9 cellular contexts compared by ENCODE assay signal in genomic region chr18:8890957-8891464, GRCh38.
DNase-seq lines count a peak whose midpoint lies in the region; TF ChIP-seq lines count a peak whose summit lies in the region.
"Had no signal": no experiment of that assay in that cellular context is flagged by ENCODE, and none has a peak within 500 bp of the region (broad histone marks: within the 10 kb centered on the region; RNA-seq: fewer than 3 reads in every experiment).

No MANE protein-coding gene starts in this region.

- no peak overlapping the region for H2BK120ac ChIP-seq in neuronal stem cell (ENCODE audit: low read depth, low read length)

- H3K4ac ChIP-seq in neuronal stem cell (ENCODE audit: low read length), result no peak overlapping the region

- no peak overlapping the region for H3K4me2 ChIP-seq in neuronal stem cell (ENCODE audit: insufficient read depth, low read length, poor library complexity, severe bottlenecking)

- no peaks in the 10 kb centered on the region for H3K79me1 ChIP-seq in neuronal stem cell (ENCODE audit: low read depth, low read length)

- H3K9ac ChIP-seq in neuronal stem cell (ENCODE audit: low read depth, low read length, poor library complexity), result no peak overlapping the region

- H3K4me1 ChIP-seq in neuronal stem cell (ENCODE audit: control insufficient read depth in 2 of 2, insufficient read depth in 1 of 2, low read depth in 1 of 2, low read length in 2 of 2), result peaks cover 2 to 3% of the 10 kb centered on the region in 2 donors

- H4K8ac ChIP-seq in neuronal stem cell (ENCODE audit: low read depth, low read length), result no peak overlapping the region

- H3K36me3 ChIP-seq in neuronal stem cell (replicated peaks in 1 of 2; ENCODE audit: control insufficient read depth in 2 of 2, insufficient read depth in 2 of 2, low read length in 2 of 2), result no peaks in the 10 kb centered on the region

- H2BK15ac ChIP-seq in neuronal stem cell (ENCODE audit: low read length), result no peak overlapping the region

- no peak overlapping the region for H4K91ac ChIP-seq in neuronal stem cell (ENCODE audit: low read depth, low read length, poor library complexity)

- no peak overlapping the region for H2AK5ac ChIP-seq in neuronal stem cell (ENCODE audit: low read depth, low read length)

- DNase-seq in GM03348 (ENCODE audit: low spot score), result peak; percentile 83
- peak; percentile 86 for DNase-seq in NCI-H460 (ENCODE audit: extremely low read depth, low read depth)
- DNase-seq in epithelial cell of proximal tubule (ENCODE audit: low read depth), result peak; percentile 99
- peak; percentile 56 for DNase-seq in neuronal stem cell (ENCODE audit: low spot score)
- no peak for DNase-seq in stimulated activated CD4-positive, alpha-beta T cell treated with anti-CD3 and anti-CD28 coated beads, Interleukin-12 subunit alpha, Interleukin-12 subunit beta, amount 100 ng/mL, for 4 hours
- DNase-seq in NK-92 (lab: John Stamatoyannopoulos, UW; ENCODE audit: unreplicated experiment), result no peak
- no peak for DNase-seq in stimulated activated CD4-positive, alpha-beta T cell treated with anti-CD3 and anti-CD28 coated beads, Interleukin-2, amount 100 ng/mL, for 48 hours
- no peak for DNase-seq in cerebellar cortex (ENCODE audit: low spot score)
- DNase-seq: activated gamma-delta T cell had no signal

- no peak overlapping the region for H3K18ac ChIP-seq in neuronal stem cell (ENCODE audit: low read length)

- TF ChIP-seq CTCF in epithelial cell of proximal tubule (conservative IDR thresholded peaks at IDR 0.05; ENCODE audit: low read depth, low read length), result no peak

- H3K4me3 ChIP-seq in epithelial cell of proximal tubule (ENCODE audit: low read depth, low read length) (no peak overlapping the region), neuronal stem cell (ENCODE audit: low read length in 2 of 2) (no peak overlapping the region)

- no peaks in the 10 kb centered on the region for H3K27me3 ChIP-seq in neuronal stem cell (ENCODE audit: control insufficient read depth in 3 of 3, insufficient read depth in 3 of 3, low read depth in 1 of 3, low read length in 3 of 3)

- no peak overlapping the region for H2BK5ac ChIP-seq in neuronal stem cell (ENCODE audit: low read length)

- no peak overlapping the region for H2BK12ac ChIP-seq in neuronal stem cell (ENCODE audit: low read length)

- no peak overlapping the region for H3K27ac ChIP-seq in neuronal stem cell (replicated peaks; ENCODE audit: low read length)

- H3K23ac ChIP-seq in neuronal stem cell (ENCODE audit: low read depth, low read length, poor library complexity), result no peak overlapping the region

- H3K14ac ChIP-seq in neuronal stem cell (ENCODE audit: low read length), result no peak overlapping the region

- peaks cover 0 to 4% of the 10 kb centered on the region in 2 donors for H3K9me3 ChIP-seq in neuronal stem cell (replicated peaks in 1 of 2; ENCODE audit: control insufficient read depth in 2 of 2, insufficient read depth in 1 of 2, low read depth in 1 of 2, low read length in 2 of 2)

- no CpG with 5 or more reads among the region's 4 CpGs for WGBS in neuronal stem cell (ENCODE audit: extremely low coverage in 2 of 2, insufficient read length in 2 of 2, insufficient replicate concordance in 1 of 2), 2 donors

- H2AFZ ChIP-seq in neuronal stem cell (ENCODE audit: low read length), result peak overlapping the region; percentile 41

Comparison
In these comparisons a context has a peak if more than half of its experiments do, and no peak if none do; other contexts are left out.
1. DNase-seq: peak in GM03348 (single experiment), NCI-H460 (single experiment), epithelial cell of proximal tubule (single experiment) and neuronal stem cell (single experiment); none in stimulated activated CD4-positive, alpha-beta T cell treated with anti-CD3 and anti-CD28 coated beads, Interleukin-12 subunit alpha, Interleukin-12 subunit beta, amount 100 ng/mL, for 4 hours (single experiment), NK-92 (single experiment), stimulated activated CD4-positive, alpha-beta T cell treated with anti-CD3 and anti-CD28 coated beads, Interleukin-2, amount 100 ng/mL, for 48 hours (0 of 2) and cerebellar cortex (single experiment).